Comparison of ENCODE assay signal across 8 cellular contexts in genomic region chr18:4106407-4107033, GRCh38.
DNase-seq lines count a peak whose midpoint lies in the region; ATAC-seq and TF ChIP-seq lines count a peak whose summit lies in the region.

No MANE protein-coding gene starts in this region.

- H3K4me1 Mint-ChIP-seq in glutamatergic neuron (ENCODE audit: low read depth, unreplicated experiment) = no peaks in the 10 kb centered on the region

- ATAC-seq in HG03460 (IDR thresholded peaks at IDR 0.05; ENCODE audit: unreplicated experiment) = peak; percentile 83

- TF ChIP-seq CTCF in AG09319 (IDR thresholded peaks at IDR 0.05; ENCODE audit: low read depth, low read length) (peak; percentile 90), GM13977 (IDR thresholded peaks at IDR 0.05; ENCODE audit: extremely low read depth, insufficient read depth, missing control alignments) (peak; percentile 82), glutamatergic neuron (IDR thresholded peaks at IDR 0.05; ENCODE audit: partially characterized antibody, unreplicated experiment) (peak; percentile 93)

- DNase-seq in AG09319 (ENCODE audit: extremely low read depth, low read depth) (peak; percentile 27), GM13977 (ENCODE audit: low spot score) (peak; percentile 33), RPMI8226 (peak; percentile 80), glutamatergic neuron (peak; percentile 83), pulmonary artery endothelial cell (ENCODE audit: low read depth, low spot score) (peak; percentile 4), OCI-M2 (lab: John Stamatoyannopoulos, UW; ENCODE audit: unreplicated experiment) (no peak)
- peak; percentile 61 for DNase-seq in activated naive CD4-positive, alpha-beta T cell treated with Interleukin-2 at 50 U/mL for 16 hours

- in situ Hi-C loops in GM13977 (cut with MboI; ENCODE audit: low pct_unique_long_range_greater_than_20kb, low sequenced_read_pairs, unreplicated experiment) = loop anchor here (25.0 kb wide), 1 partner anchor 956 kb away; no protein-coding TSS in a partner anchor

- no peaks in the 10 kb centered on the region for H3K9me3 Mint-ChIP-seq in glutamatergic neuron (ENCODE audit: unreplicated experiment)

- no peaks in the 10 kb centered on the region for H3K36me3 Mint-ChIP-seq in glutamatergic neuron (ENCODE audit: unreplicated experiment)

- no peak overlapping the region for H3K27ac Mint-ChIP-seq in glutamatergic neuron (ENCODE audit: unreplicated experiment)

- H3K4me3 Mint-ChIP-seq in glutamatergic neuron (ENCODE audit: unreplicated experiment) = no peak overlapping the region

- no peaks in the 10 kb centered on the region for H3K27me3 Mint-ChIP-seq in glutamatergic neuron (ENCODE audit: unreplicated experiment)
